ENCODE assay signal across 12 cellular contexts in the genomic region with DNA sequence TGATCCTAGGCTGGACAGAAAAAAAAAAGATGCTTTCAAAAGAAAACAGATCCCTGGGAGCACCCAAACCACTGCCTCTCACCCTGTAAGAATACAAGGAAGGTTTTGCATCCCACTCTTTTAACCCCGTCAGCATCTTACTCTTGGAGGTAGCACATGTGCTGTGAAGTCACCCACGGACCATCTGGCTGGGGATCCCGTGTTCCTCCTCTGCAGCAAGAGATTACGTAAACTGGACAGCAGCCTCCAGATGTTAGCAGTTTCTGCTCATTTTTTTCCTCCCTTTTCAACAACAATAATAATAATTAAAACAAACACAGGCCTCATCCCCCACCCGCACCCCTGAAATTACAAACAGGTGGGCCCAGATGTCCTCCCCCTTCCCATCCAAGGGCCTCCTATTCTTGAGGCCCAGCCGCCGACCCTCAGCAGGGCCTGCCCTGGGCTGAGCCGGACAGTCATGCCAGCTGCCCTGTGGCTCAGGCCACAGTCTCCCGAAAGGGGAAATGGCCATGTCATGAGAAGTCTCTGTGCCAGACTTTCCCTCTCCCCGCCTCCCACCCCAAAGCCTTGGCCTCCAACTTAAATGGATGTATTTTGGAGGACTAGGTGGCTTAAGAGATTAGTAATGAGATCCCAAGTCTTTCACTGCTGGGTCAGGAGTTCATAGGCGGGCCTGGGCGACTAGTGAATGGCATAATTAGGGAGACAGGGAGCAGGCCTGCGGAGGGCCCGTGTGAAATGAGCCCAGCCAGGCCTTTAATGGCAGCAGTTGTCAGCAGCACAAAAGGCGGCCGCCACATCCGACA.
A peak's percentile ranks its signal among the peaks of the same experiment; 100 is the strongest.
DNase-seq lines count a peak whose midpoint lies in the region; ATAC-seq and TF ChIP-seq lines count a peak whose summit lies in the region.
"Had no signal": no experiment of that assay in that cellular context is flagged by ENCODE, and none has a peak within 500 bp of the region (broad histone marks: within the 10 kb centered on the region; RNA-seq: fewer than 3 reads in every experiment).

No MANE protein-coding gene starts in this region.

- DNase-seq in GM04504 (ENCODE audit: low read depth) = peak; percentile 38
- DNase-seq in cardiac fibroblast (ENCODE audit: low read depth in 2 of 2) = peak; percentile 72 to 76
- DNase-seq in iPS-NIHi11 (ENCODE audit: low spot score) = peak; percentile 29
- DNase-seq in retinal pigment epithelial cell (ENCODE audit: low read depth) = peak; percentile 84
- DNase-seq in A172 (ENCODE audit: low spot score) = no peak
- no peak for DNase-seq in dedifferentiated amniotic fluid mesenchymal stem cell (ENCODE audit: extremely low spot score)
- DNase-seq: CD4-positive, alpha-beta T cell; NCI-H1694 treated with DMSO at 0.1 percent for 48 hours; tibial artery had no signal

- no peak for TF ChIP-seq CTCF in cardiac fibroblast (IDR thresholded peaks at IDR 0.05; ENCODE audit: low read depth, low read length)
- no peak for TF ChIP-seq CTCF in retinal pigment epithelial cell (conservative IDR thresholded peaks at IDR 0.05; ENCODE audit: low read depth, low read length)

- ATAC-seq in GM21717 (IDR thresholded peaks at IDR 0.05; ENCODE audit: unreplicated experiment) = no peak
- ATAC-seq in GM21381 (IDR thresholded peaks at IDR 0.05; ENCODE audit: unreplicated experiment) = no peak
- ATAC-seq: Panc1 had no signal

- H3K4me3 ChIP-seq in cardiac fibroblast (replicated peaks in 1 of 2; ENCODE audit: low read depth in 2 of 2, low read length in 2 of 2) (no peak overlapping the region), retinal pigment epithelial cell (ENCODE audit: low read length) (no peak overlapping the region)
- H3K4me3 ChIP-seq: tibial artery had no signal

Comparison
In these comparisons a context has a peak if more than half of its experiments do, and no peak if none do; other contexts are left out.
1. DNase-seq: peak in GM04504 (single experiment), cardiac fibroblast (2 of 2), iPS-NIHi11 (single experiment) and retinal pigment epithelial cell (single experiment); none in A172 (single experiment) and dedifferentiated amniotic fluid mesenchymal stem cell (single experiment).